In the genomic region with DNA sequence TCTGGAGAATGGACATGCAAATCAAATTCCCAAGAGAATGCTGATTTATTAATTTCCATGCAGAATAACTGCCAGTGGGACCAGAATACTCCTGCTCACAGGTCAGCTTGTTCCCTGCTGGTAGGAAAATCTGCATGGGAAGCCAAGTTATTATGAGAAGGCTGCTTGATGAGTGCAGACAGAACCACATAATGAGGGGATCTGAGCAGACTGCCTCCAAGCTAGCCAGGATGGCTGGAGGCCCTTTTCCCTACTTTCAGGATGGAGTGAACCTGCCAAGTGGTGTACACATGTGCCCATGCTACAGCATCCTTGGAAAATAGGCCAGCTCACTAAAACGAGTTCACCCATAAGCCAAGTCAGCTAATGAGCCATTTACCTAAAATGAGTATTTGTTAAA, we compare ENCODE assay signal across 24 cellular contexts.
"Had no signal": no experiment of that assay in that cellular context is flagged by ENCODE, and none has a peak within 500 bp of the region (broad histone marks: within the 10 kb centered on the region; RNA-seq: fewer than 3 reads in every experiment).

No MANE protein-coding gene starts in this region.

- H3K36me3 ChIP-seq: adrenal gland, cardiac muscle cell, esophagus squamous epithelium, lower lobe of right lung, right lobe of liver, thoracic aorta had no signal

- DNase-seq: activated CD4-positive, alpha-beta T cell treated with anti-CD3 and anti-CD28 coated beads for 4 hours; activated CD4-positive, alpha-beta T cell treated with anti-CD3 and anti-CD28 coated beads, Interleukin-2, amount 50 U/mL, for 4 hours; activated effector memory CD4-positive, alpha-beta T cell treated with Interleukin-2 at 50 U/mL for 16 hours; activated naive CD4-positive, alpha-beta T cell treated with anti-CD3 and anti-CD28 coated beads for 36 hours; activated naive CD8-positive, alpha-beta T cell treated with anti-CD3 and anti-CD28 coated beads for 36 hours; activated T-cell treated with anti-CD3 and anti-CD28 coated beads for 4 hours; activated T-cell treated with anti-CD3 and anti-CD28 coated beads, Interleukin-2, amount 50 U/mL, for 72 hours; adrenal gland; aorta; cortex of kidney; endodermal cell; esophagus squamous epithelium; left colon; lower lobe of right lung; mucosa of descending colon; posterior cingulate gyrus; right lobe of liver; stimulated activated CD4-positive, alpha-beta T cell treated with anti-CD3 and anti-CD28 coated beads, Interleukin-4, amount 100 ng/mL, for 1 hour; T-helper 1 cell; trophoblast cell had no signal

- H3K4me3 ChIP-seq: adrenal gland, cardiac muscle cell, esophagus squamous epithelium, hepatocyte, lower lobe of right lung, mucosa of descending colon, right lobe of liver, thoracic aorta had no signal

- H3K4me1 ChIP-seq: adrenal gland, lower lobe of right lung, right lobe of liver had no signal

- H3K4me2 ChIP-seq: hepatocyte had no signal

- H2AFZ ChIP-seq: hepatocyte had no signal

- H3K27me3 ChIP-seq: adrenal gland, cardiac muscle cell, esophagus squamous epithelium, hepatocyte, right lobe of liver had no signal

- H3K27ac ChIP-seq: adrenal gland, cardiac muscle cell, esophagus squamous epithelium, hepatocyte, lower lobe of right lung, right lobe of liver, VCaP had no signal

- H3K79me2 ChIP-seq: hepatocyte had no signal

- H3K9me3 ChIP-seq: adrenal gland, lower lobe of right lung, right lobe of liver, thoracic aorta had no signal
